ENCODE assay signal across 8 cellular contexts in genomic region chr16:88650749-88651275, GRCh38. TPM values are rescaled to one million over a fixed set of nuclear protein-coding genes. Genes with fewer than 3 reads are reported as not detected.
DNase-seq lines count a peak whose midpoint lies in the region; ATAC-seq, FAIRE-seq and TF ChIP-seq lines count a peak whose summit lies in the region.

TSS of gene CYBA (minus strand) at chr16:88651053. CDS start at chr16:88651013, 40 bp downstream.

- H2AFZ ChIP-seq in K562 (ENCODE audit: low read depth, low read length) = peak within 1 kb of the TSS; percentile 61

- H3K27me3 ChIP-seq in Caco-2 (replicated peaks; ENCODE audit: control insufficient read depth, insufficient read depth, low read length) (no peaks in the 10 kb centered on the region), K562 (ENCODE audit: control insufficient read depth in 2 of 2, insufficient read depth in 2 of 2, low read length in 2 of 2) (no peaks in the 10 kb centered on the region)

- ATAC-seq in GM19455 (IDR thresholded peaks at IDR 0.05; ENCODE audit: unreplicated experiment) = peak; percentile 77
- peak; percentile 28 for ATAC-seq in HG03575 (IDR thresholded peaks at IDR 0.05; ENCODE audit: extremely low read depth, insufficient number of reproducible peaks, low FRiP score, unreplicated experiment)
- peak; percentile 95 for ATAC-seq in K562

- H3K27me3 Mint-ChIP-seq in Caco-2 (ENCODE audit: insufficient read depth, unreplicated experiment) = no peaks in the 10 kb centered on the region
- peaks cover 40 to 46% (median 44%) of the 10 kb centered on the region in 3 donors for H3K27me3 Mint-ChIP-seq in immature natural killer cell (ENCODE audit: low read depth in 3 of 3)

- H3K27ac ChIP-seq in K562 (ENCODE audit: extremely low read depth, low read depth, low read length) = peak within 1 kb of the TSS; percentile 95

- H3K4me3 ChIP-seq in Caco-2 (ENCODE audit: low read depth, low read length) (peak within 1 kb of the TSS; percentile 96), K562 (peak within 1 kb of the TSS; percentile 84)

- H3K9ac ChIP-seq in K562 (ENCODE audit: insufficient read depth in 1 of 2, low read depth in 2 of 2, low read length in 2 of 2) = peak within 1 kb of the TSS; percentile 73 to 97

- H3K36me3 ChIP-seq in Caco-2 (ENCODE audit: control insufficient read depth, insufficient read depth, low read length) (peaks cover 5% of the 10 kb centered on the region; the same call in 1 of the 2 replicates), K562 (ENCODE audit: control insufficient read depth, insufficient read depth, low read length) (peaks cover 67% of the 10 kb centered on the region; the same call in 2 of the 3 replicates)

- H3K36me3 Mint-ChIP-seq in Caco-2 (ENCODE audit: insufficient read depth, unreplicated experiment) (peaks cover 58% of the 10 kb centered on the region), immature natural killer cell (peaks cover 3 to 12% (median 9%) of the 10 kb centered on the region in 3 donors)

- H3K27ac Mint-ChIP-seq in Caco-2 (ENCODE audit: unreplicated experiment) (peak within 1 kb of the TSS; percentile 87), immature natural killer cell (peak within 1 kb of the TSS; percentile 92 to 98 (median 98))

- peak within 1 kb of the TSS; percentile 92 for H3K4me2 ChIP-seq in K562 (ENCODE audit: insufficient read depth, low read length)

- no peak for TF ChIP-seq CTCF in Caco-2 (IDR thresholded peaks at IDR 0.05; ENCODE audit: insufficient read depth in 1 of 2, low read depth in 1 of 2, low read length in 1 of 2, severe bottlenecking in 1 of 2, unreplicated experiment in 1 of 2)
- no peak for TF ChIP-seq CTCF in K562 (IDR thresholded peaks at IDR 0.05 in 2 of 3, conservative IDR thresholded peaks at IDR 0.05 in 1 of 3; ENCODE audit: insufficient read depth in 2 of 3, low read depth in 1 of 3, low read length in 3 of 3)

- TF ChIP-seq POLR2A in K562 (conservative IDR thresholded peaks at IDR 0.05) = peak; percentile 89

- CTCF ChIA-PET in Caco-2 (lab: Charles Lee) (interaction anchor here (0.6 kb wide), 1 partner anchor 37 kb away, joined by 3 read pairs; no protein-coding TSS in a partner anchor), K562 (lab: Yijun Ruan, JAX; ENCODE audit: low intra/inter-chr PET ratio) (no interaction called here)

- H3K4me3 Mint-ChIP-seq in Caco-2 (ENCODE audit: unreplicated experiment) (peak within 1 kb of the TSS; percentile 78), immature natural killer cell (peak within 1 kb of the TSS; percentile 95 to 98 (median 96))

- H3K4me1 Mint-ChIP-seq in Caco-2 (ENCODE audit: low read depth, unreplicated experiment) = peaks cover 6% of the 10 kb centered on the region
- peaks cover 39 to 58% of the 10 kb centered on the region in 2 donors for H3K4me1 Mint-ChIP-seq in immature natural killer cell

- H3K4me1 ChIP-seq in Caco-2 (peaks cover 17% of the 10 kb centered on the region), K562 (replicated peaks in 1 of 2; ENCODE audit: control insufficient read depth in 2 of 2, insufficient read depth in 2 of 2, low read length in 2 of 2) (peaks cover 11 to 92% of the 10 kb centered on the region in 2 experiments; a peak in 4 of 5 replicates)

- BruUV-seq in Caco-2 (replicated peaks; lab: Mats Ljungman, UMichigan) (no TSS peak), K562 (replicated peaks; lab: Mats Ljungman, UMichigan) (no TSS peak)

- peaks cover 33% of the 10 kb centered on the region for H3K79me2 ChIP-seq in K562 (ENCODE audit: control insufficient read depth, insufficient read depth, low read length)

- no peaks in the 10 kb centered on the region for H3K9me1 ChIP-seq in K562 (ENCODE audit: control insufficient read depth, insufficient read depth, low read length)

- no peaks in the 10 kb centered on the region for H3K9me3 ChIP-seq in Caco-2
- no peaks in the 10 kb centered on the region for H3K9me3 ChIP-seq in K562 (replicated peaks; ENCODE audit: control insufficient read depth, insufficient read depth, low read depth, low read length)

- H3K9me3 Mint-ChIP-seq in Caco-2 (ENCODE audit: unreplicated experiment) (no peaks in the 10 kb centered on the region), immature natural killer cell (no peaks in the 10 kb centered on the region)

- intact Hi-C loops in Caco-2 (cut with micrococcal nuclease; ENCODE audit: unreplicated experiment) = loop anchor here (1.0 kb wide), 1 partner anchor 11 kb away; no protein-coding TSS in a partner anchor
- intact Hi-C loops in K562 (cut with micrococcal nuclease) = no loop called here

- in situ Hi-C loops in K562 (cut with MboI) = no loop called here

- no peak for TF ChIP-seq RAD21 in K562 (CRISPR knock-in tag; conservative IDR thresholded peaks at IDR 0.05 in 1 of 2, IDR thresholded peaks at IDR 0.05 in 1 of 2)

- POLR2A ChIA-PET in Caco-2 (lab: Charles Lee) = no interaction called here
- POLR2A ChIA-PET in K562 (lab: Yijun Ruan, JAX) = interaction anchor here (1.8 to 2.7 kb wide), 2 partner anchors 11 to 14 kb away, joined by 7 to 13 read pairs; no protein-coding TSS in a partner anchor

- TF ChIP-seq EP300 in K562 (IDR thresholded peaks at IDR 0.05; ENCODE audit: low read length) = no peak

- no peak for FAIRE-seq in K562 (lab: Jason Lieb, UNC)

- peaks cover 3% of the 10 kb centered on the region; the same call in 1 of the 2 replicates for H4K20me1 ChIP-seq in K562 (replicated peaks; ENCODE audit: control insufficient read depth, insufficient read depth, low read length)

- DNase-seq in Caco-2 (peak; percentile 88 to 90), T-helper 9 cell (peak; percentile 71), K562 (ENCODE audit: extremely low read depth in 1 of 4, low spot score in 3 of 4) (peak; percentile 93 to 97 (median 96)), immature natural killer cell (peak; percentile 89 to 90 (median 90)), H4 (ENCODE audit: low spot score) (no peak)
- peak; percentile 92 for DNase-seq in stimulated activated CD4-positive, alpha-beta T cell treated with anti-CD3 and anti-CD28 coated beads, Interleukin-15, amount 100 ng/mL, for 24 hours

- 0% methylated on average over 39 of the region's 41 CpGs for WGBS in K562 (ENCODE audit: insufficient coverage, low coverage, missing lambda C conversion rate)

TF ChIP-seq in K562, 482 proteins besides CTCF, POLR2A, EP300 and RAD21 (continues in another document):
- no peak for TF ChIP-seq NFYB (IDR thresholded peaks at IDR 0.05; ENCODE audit: extremely low read depth, insufficient read length)
- peak; percentile 54; the same call in 1 of the 2 replicates for TF ChIP-seq ETV5 (CRISPR knock-in tag; IDR thresholded peaks at IDR 0.05; ENCODE audit: low read depth)
- no peak for TF ChIP-seq GTF2E2 (tag; IDR thresholded peaks at IDR 0.05)
- TF ChIP-seq RBBP5 (IDR thresholded peaks at IDR 0.05; ENCODE audit: borderline replicate concordance, insufficient read depth, low read length, poor library complexity, severe bottlenecking) = peak; percentile 35
- TF ChIP-seq POU5F1 (IDR thresholded peaks at IDR 0.05; ENCODE audit: borderline replicate concordance, low read depth, low read length, partially characterized antibody) = no peak
- no peak for TF ChIP-seq FOXJ3 (CRISPR knock-in tag; IDR thresholded peaks at IDR 0.05)
- TF ChIP-seq SUPT5H (IDR thresholded peaks at IDR 0.05) = peak; percentile 91
- 0 out of 2 replicates have a peak, but pooled peaks have one; percentile 3 for TF ChIP-seq SMC3 (conservative IDR thresholded peaks at IDR 0.05; ENCODE audit: insufficient read depth, low read depth, low read length)
- TF ChIP-seq RBFOX2 (IDR thresholded peaks at IDR 0.05; ENCODE audit: low read depth, low read length) = peak; percentile 81
- TF ChIP-seq JUND (IDR thresholded peaks at IDR 0.05; ENCODE audit: borderline replicate concordance, low read depth, low read length) = no peak
- no peak; the same call in 2 of the 3 replicates for TF ChIP-seq JUND (tag; IDR thresholded peaks at IDR 0.05; ENCODE audit: borderline replicate concordance, low read depth, low read length)
- TF ChIP-seq ELF2 (CRISPR knock-in tag; IDR thresholded peaks at IDR 0.05) = 0 out of 2 replicates have a peak, but pooled peaks have one; percentile 22
- TF ChIP-seq FUS (optimal IDR thresholded peaks at IDR 0.05; ENCODE audit: low read depth, low read length) = peak; percentile 39
- TF ChIP-seq E2F6 (IDR thresholded peaks at IDR 0.05; ENCODE audit: borderline replicate concordance in 1 of 2, extremely low read depth in 1 of 2, insufficient read depth in 1 of 2, insufficient read length in 1 of 2, low read depth in 1 of 2, low read length in 1 of 2, poor library complexity in 1 of 2, severe bottlenecking in 1 of 2) = peak in 1 of 2 experiments; percentile 26
- no peak for TF ChIP-seq BRCA1 (IDR thresholded peaks at IDR 0.05)
- no peak for TF ChIP-seq BRCA1 (CRISPR knock-in tag; IDR thresholded peaks at IDR 0.05)

RNA-seq across cellular contexts. Expression of gene CYBA, which starts in this region (rescaled TPM):
- 351 and 377 TPM in 2 replicates for total RNA-seq in Caco-2 (2022)
- 136 and 579 TPM in 2 replicates for total RNA-seq in K562 (2011; cell fraction: chromatin; rRNA removed; ENCODE audit: low replicate concordance)
- 819 and 943 TPM in 2 replicates for total RNA-seq in K562 (2011; cell fraction: nucleolus; rRNA removed)
- total RNA-seq in K562 (2011; cell fraction: nucleoplasm; rRNA removed) = 427 and 435 TPM in 2 replicates
- 683 and 757 TPM in 2 replicates for total RNA-seq in K562 (2014; rRNA removed)
- total RNA-seq in K562 (2014; rRNA removed; fragmentation: Illumina TruSeq; extraction: Trizol) = 44.5 and 72.5 TPM in 2 replicates
- total RNA-seq in K562 (2015; rRNA removed; fragmentation: Illumina TruSeq; extraction: Trizol) = 196 and 239 TPM in 2 replicates
- total RNA-seq in K562 (2021) = 384 and 422 TPM in 2 replicates
- 93.0 and 157 TPM in 2 replicates for polyA plus RNA-seq in K562 (2011; rRNA removed)
- 366 and 963 TPM in 2 replicates for polyA plus RNA-seq in K562 (2011; cell fraction: cytosol; rRNA removed)
- 349 and 566 TPM in 2 replicates for polyA plus RNA-seq in K562 (2011; cell fraction: nucleus; rRNA removed)
- polyA plus RNA-seq in K562 (2012) = 346 and 377 TPM in 2 replicates
- polyA plus RNA-seq in K562 (2014; fragmentation: Illumina TruSeq; extraction: Trizol) = 63.5 and 240 TPM in 2 replicates
- polyA plus RNA-seq in K562 (2014; fragmentation: Nextera tagmentation; extraction: Ambion mirVana) = under 1 TPM; 0.34 to 0.45 TPM
- 519 and 579 TPM in 2 replicates for polyA plus RNA-seq in K562 (2014; rRNA removed)
- 40.1 and 80.4 TPM in 2 replicates for polyA minus RNA-seq in K562 (2011; rRNA and poly(A)+ RNA removed)
- polyA minus RNA-seq in K562 (2011; cell fraction: cytosol; rRNA and poly(A)+ RNA removed) = 249 and 254 TPM in 2 replicates
- polyA minus RNA-seq in K562 (2011; cell fraction: nucleus; rRNA and poly(A)+ RNA removed) = 78.6 and 83.5 TPM in 2 replicates
- polyA plus RNA-seq in immature natural killer cell = 1,000 to 10,000 TPM; 2,079 to 2,787 (median 2,690) TPM
- total RNA-seq in H4 (2014; rRNA removed; shearing (Covaris generic)) = not detected in 2 replicates

Comparison
In these comparisons a context has a peak if more than half of its experiments do, and no peak if none do; other contexts are left out.
1. RNA of gene CYBA (total RNA-seq): 44.5 to 943 TPM in K562 and 351 to 377 TPM in Caco-2; not detected in H4; every median in the first group is over 10 times any median in the second.
2. ATAC-seq: peak in every context shown above with its lines; median percentile 95 in K562; 77 in GM19455; 28 in HG03575.